Comparison of ENCODE assay signal across 15 cellular contexts in genomic region chr10:69497611-69498390, GRCh38. TPM values are rescaled to one million over a fixed set of nuclear protein-coding genes. Genes with fewer than 3 reads are reported as not detected.
A peak's percentile ranks its signal among the peaks of the same experiment; 100 is the strongest.
DNase-seq lines count a peak whose midpoint lies in the region; ATAC-seq, FAIRE-seq and TF ChIP-seq lines count a peak whose summit lies in the region.
"Had no signal": no experiment of that assay in that cellular context is flagged by ENCODE, and none has a peak within 500 bp of the region (broad histone marks: within the 10 kb centered on the region; RNA-seq: fewer than 3 reads in every experiment).

No MANE protein-coding gene starts in this region.

- H3K9me1 ChIP-seq in endothelial cell of umbilical vein (replicated peaks; ENCODE audit: control insufficient read depth, extremely low read depth, insufficient read depth, low read length), result no peaks in the 10 kb centered on the region

- peak; percentile 70 for FAIRE-seq in endothelial cell of umbilical vein (lab: Jason Lieb, UNC)

- no peak for TF ChIP-seq POLR2A in endothelial cell of umbilical vein (IDR thresholded peaks at IDR 0.05; ENCODE audit: low read depth, low read length)
- no peak for TF ChIP-seq POLR2A in prostate gland (IDR thresholded peaks at IDR 0.05)

- intact Hi-C loops in CD4-positive, alpha-beta T cell (cut with DNase I, micrococcal nuclease), result no loop called here
- intact Hi-C loops in endothelial cell of umbilical vein (cut with micrococcal nuclease), result loop anchor here (2.0 kb wide), 2 partner anchors 17 to 47 kb away; partner anchors contain the start of gene TSPAN15
- intact Hi-C loops in psoas muscle (cut with DNase I), result loop anchor here in 1 of 2 donors (5.0 kb wide), 2 partner anchors 40 to 60 kb away; no protein-coding TSS in a partner anchor
- intact Hi-C loops in prostate gland (cut with DNase I), result no loop called here

- H3K4me1 Mint-ChIP-seq in CD4-positive, alpha-beta T cell (ENCODE audit: low read depth), result no peaks in the 10 kb centered on the region

- no peaks in the 10 kb centered on the region for H3K27me3 ChIP-seq in CD4-positive, alpha-beta T cell (ENCODE audit: control insufficient read depth, insufficient read depth, low read length)
- no peaks in the 10 kb centered on the region for H3K27me3 ChIP-seq in endothelial cell of umbilical vein (ENCODE audit: control insufficient read depth in 2 of 2, insufficient read depth in 2 of 2, low read length in 2 of 2)
- H3K27me3 ChIP-seq in psoas muscle (ENCODE audit: insufficient read depth in 3 of 3, low read length in 2 of 3), result no peaks in the 10 kb centered on the region
- H3K27me3 ChIP-seq in prostate gland (replicated peaks; ENCODE audit: insufficient read depth), result no peaks in the 10 kb centered on the region
- H3K27me3 ChIP-seq: neutrophil, SJCRH30 had no signal

- DNase-seq in CD4-positive, alpha-beta T cell, result peak in 2 of 10 experiments; percentile 11 to 27
- DNase-seq in T-helper 22 cell (ENCODE audit: low read depth), result peak; percentile 26
- peak; percentile 60 for DNase-seq in endothelial cell of umbilical vein (ENCODE audit: low read depth, low spot score)
- no peak for DNase-seq in psoas muscle
- no peak for DNase-seq in prostate gland (ENCODE audit: low spot score)
- DNase-seq in hepatic stellate cell (ENCODE audit: low spot score), result no peak
- no peak for DNase-seq in stimulated activated CD4-positive, alpha-beta T cell treated with anti-CD3 and anti-CD28 coated beads, Interleukin-15, amount 100 ng/mL, for 24 hours
- DNase-seq: H7, NCI-H1417 treated with DMSO at 0.1 percent for 48 hours, NCI-H226, SJCRH30 had no signal

- H3K27me3 Mint-ChIP-seq in CD4-positive, alpha-beta T cell, result no peaks in the 10 kb centered on the region

- TF ChIP-seq CTCF in CD4-positive, alpha-beta T cell (IDR thresholded peaks at IDR 0.05), result no peak
- TF ChIP-seq CTCF in endothelial cell of umbilical vein (IDR thresholded peaks at IDR 0.05; ENCODE audit: extremely low read depth in 1 of 2, insufficient read depth in 1 of 2, low read depth in 1 of 2, low read length in 2 of 2) (no peak), psoas muscle (IDR thresholded peaks at IDR 0.05) (no peak), prostate gland (IDR thresholded peaks at IDR 0.05) (no peak)

- H3K9ac ChIP-seq in endothelial cell of umbilical vein (replicated peaks; ENCODE audit: extremely low read depth, insufficient read depth, low read length), result no peak overlapping the region

- POLR2A ChIA-PET in CD4-positive, alpha-beta T cell (lab: Charles Lee), result no interaction called here
- POLR2A ChIA-PET in endothelial cell of umbilical vein (lab: Charles Lee), result interaction anchor here (0.7 kb wide), 1 partner anchor 48 kb away, joined by 3 read pairs; no protein-coding TSS in a partner anchor

- H3K79me2 ChIP-seq in endothelial cell of umbilical vein (ENCODE audit: control insufficient read depth, insufficient read depth, low read length), result no peaks in the 10 kb centered on the region

- H3K4me2 ChIP-seq in endothelial cell of umbilical vein (ENCODE audit: insufficient read depth, low read length), result no peak overlapping the region
- H3K4me2 ChIP-seq: smooth muscle cell had no signal

- H4K20me1 ChIP-seq in endothelial cell of umbilical vein (replicated peaks; ENCODE audit: control insufficient read depth, extremely low read depth, insufficient read depth, low read length), result no peaks in the 10 kb centered on the region

- no peaks in the 10 kb centered on the region for H3K9me3 Mint-ChIP-seq in CD4-positive, alpha-beta T cell
- H3K9me3 Mint-ChIP-seq: activated naive CD4-positive, alpha-beta T cell treated with anti-CD3 and anti-CD28 coated beads, Interleukin-2, amount 50 U/mL, for 72 hours had no signal

- no TSS peak for BruUV-seq in endothelial cell of umbilical vein (replicated peaks; lab: Mats Ljungman, UMichigan)

- H3K9me3 ChIP-seq in CD4-positive, alpha-beta T cell (ENCODE audit: control insufficient read depth, low read length), result no peaks in the 10 kb centered on the region
- no peaks in the 10 kb centered on the region for H3K9me3 ChIP-seq in endothelial cell of umbilical vein (replicated peaks; ENCODE audit: control insufficient read depth, insufficient read depth, low read length)
- no peaks in the 10 kb centered on the region for H3K9me3 ChIP-seq in psoas muscle
- H3K9me3 ChIP-seq in prostate gland, result no peaks in the 10 kb centered on the region
- H3K9me3 ChIP-seq: neutrophil, SJCRH30 had no signal

- H3K27ac ChIP-seq in CD4-positive, alpha-beta T cell (ENCODE audit: low read depth, low read length), result no peak overlapping the region
- peak overlapping the region; percentile 4 for H3K27ac ChIP-seq in endothelial cell of umbilical vein (ENCODE audit: insufficient read depth, low read depth, low read length)
- H3K27ac ChIP-seq in psoas muscle, result peak overlapping the region; percentile 90
- peak overlapping the region in 1 of 2 donors; percentile 14 for H3K27ac ChIP-seq in prostate gland
- H3K27ac ChIP-seq: neutrophil, SJCRH30 had no signal

- no peak overlapping the region for H2AFZ ChIP-seq in endothelial cell of umbilical vein (ENCODE audit: low read depth, low read length)

- no peak overlapping the region for H3K27ac Mint-ChIP-seq in CD4-positive, alpha-beta T cell

- H3K4me3 Mint-ChIP-seq in CD4-positive, alpha-beta T cell, result no peak overlapping the region

- no peaks in the 10 kb centered on the region for H3K36me3 Mint-ChIP-seq in CD4-positive, alpha-beta T cell (ENCODE audit: low read depth)
- H3K36me3 Mint-ChIP-seq: activated naive CD4-positive, alpha-beta T cell treated with anti-CD3 and anti-CD28 coated beads, Interleukin-2, amount 50 U/mL, for 72 hours had no signal

- no peak overlapping the region for H3K4me3 ChIP-seq in endothelial cell of umbilical vein (replicated peaks in 1 of 3; ENCODE audit: insufficient read depth in 1 of 3, low read depth in 1 of 3, low read length in 3 of 3)
- no peak overlapping the region for H3K4me3 ChIP-seq in psoas muscle
- no peak overlapping the region for H3K4me3 ChIP-seq in prostate gland
- H3K4me3 ChIP-seq: SJCRH30, smooth muscle cell had no signal

- peak; percentile 49 for ATAC-seq in CD4-positive, alpha-beta T cell (ENCODE audit: poor library complexity)
- no peak for ATAC-seq in psoas muscle
- ATAC-seq in GM19035 (IDR thresholded peaks at IDR 0.05; ENCODE audit: unreplicated experiment), result no peak
- ATAC-seq: activated naive CD4-positive, alpha-beta T cell treated with anti-CD3 and anti-CD28 coated beads, Interleukin-2, amount 50 U/mL, for 72 hours had no signal

- CTCF ChIA-PET in CD4-positive, alpha-beta T cell (lab: Charles Lee), result no interaction called here
- CTCF ChIA-PET in endothelial cell of umbilical vein (lab: Charles Lee), result interaction anchor here (0.7 to 3.6 kb wide), 12 partner anchors 13 to 90 kb away, joined by 3 to 14 read pairs (median 4); partner anchors contain the start of gene TSPAN15

- dilution Hi-C loops in endothelial cell of umbilical vein (cut with MboI; ENCODE audit: extremely low pct_ligation_motif_present, low sequenced_read_pairs), result loop anchor here (5.0 kb wide), 1 partner anchor 46 kb away; the partner anchor contains the start of gene TSPAN15

- H3K4me1 ChIP-seq in endothelial cell of umbilical vein (ENCODE audit: control insufficient read depth, extremely low read depth, insufficient read depth, low read length), result peaks cover 12% of the 10 kb centered on the region
- peaks cover 49% of the 10 kb centered on the region for H3K4me1 ChIP-seq in psoas muscle
- no peaks in the 10 kb centered on the region for H3K4me1 ChIP-seq in prostate gland (replicated peaks)

- 62 to 75% (median 70%) methylated on average over 11 of the region's 11 CpGs for WGBS in psoas muscle, 3 donors
- 72% methylated on average over 11 of the region's 11 CpGs for WGBS in prostate gland

- H3K36me3 ChIP-seq in endothelial cell of umbilical vein (ENCODE audit: control insufficient read depth in 2 of 2, extremely low read depth in 1 of 2, insufficient read depth in 2 of 2, low read length in 2 of 2) (peaks cover 0 to 5% of the 10 kb centered on the region in 2 experiments), psoas muscle (ENCODE audit: insufficient read depth in 1 of 2, low read depth in 1 of 2) (peaks cover 0 to 10% of the 10 kb centered on the region in 2 donors), prostate gland (no peaks in the 10 kb centered on the region)
- H3K36me3 ChIP-seq: neutrophil, SJCRH30 had no signal

TF ChIP-seq in endothelial cell of umbilical vein, 7 proteins besides CTCF, POLR2A, EP300 and RAD21:
- TF ChIP-seq JUN (IDR thresholded peaks at IDR 0.05; ENCODE audit: borderline replicate concordance, insufficient read depth, insufficient read length, low read depth), result no peak
- TF ChIP-seq MAX (IDR thresholded peaks at IDR 0.05; ENCODE audit: insufficient read depth, insufficient read length), result no peak
- TF ChIP-seq FOS (IDR thresholded peaks at IDR 0.05; ENCODE audit: borderline replicate concordance, insufficient read depth, low read length), result no peak
- TF ChIP-seq POLR2AphosphoS5 (IDR thresholded peaks at IDR 0.05; ENCODE audit: insufficient read depth, low read depth, low read length), result no peak
- no peak for TF ChIP-seq MYC (IDR thresholded peaks at IDR 0.05; ENCODE audit: low read depth, low read length)
- TF ChIP-seq GATA2 (IDR thresholded peaks at IDR 0.05; ENCODE audit: insufficient read depth, insufficient read length, low read depth, low read length), result no peak
- TF ChIP-seq EZH2 (IDR thresholded peaks at IDR 0.05; ENCODE audit: borderline replicate concordance, low read depth, low read length, severe bottlenecking), result no peak

RNA-seq across cellular contexts. Expression of gene TSPAN15, which starts 46.5 kb away (rescaled TPM):
- total RNA-seq in CD4-positive, alpha-beta T cell, result 1 to 10 TPM; 2.2 to 2.5 TPM
- 78.4 and 100 TPM in 2 replicates for total RNA-seq in endothelial cell of umbilical vein
- polyA plus RNA-seq in endothelial cell of umbilical vein, result 166 and 189 TPM in 2 replicates
- polyA plus RNA-seq in endothelial cell of umbilical vein (2011; cell fraction: cytosol; rRNA removed), result 105 and 118 TPM in 2 replicates
- 69.7 and 75.3 TPM in 2 replicates for polyA plus RNA-seq in endothelial cell of umbilical vein (2011; cell fraction: nucleus; rRNA removed)
- 50.5 and 94.9 TPM in 2 replicates for polyA plus RNA-seq in endothelial cell of umbilical vein (2012)
- polyA minus RNA-seq in endothelial cell of umbilical vein, result 120 and 174 TPM in 2 replicates
- polyA minus RNA-seq in endothelial cell of umbilical vein (2011; cell fraction: cytosol; rRNA and poly(A)+ RNA removed), result 10.7 TPM
- polyA minus RNA-seq in endothelial cell of umbilical vein (2011; cell fraction: nucleus; rRNA and poly(A)+ RNA removed), result 50.8 and 57.3 TPM in 2 replicates
- 10 to 100 TPM in 1 of 4 donors, 1 to 10 TPM in 3; 6.3 to 35.0 (median 8.6) TPM for total RNA-seq in psoas muscle
- polyA plus RNA-seq in psoas muscle, result 10 to 100 TPM; 10.7 to 11.7 (median 11.6) TPM
- total RNA-seq in prostate gland, result 10 to 100 TPM; 78.8 to 85.3 TPM

Comparison
In these comparisons a context has a peak if more than half of its experiments do, and no peak if none do; other contexts are left out.
1. DNase-seq: peak in T-helper 22 cell (single experiment) and endothelial cell of umbilical vein (single experiment); none in psoas muscle (0 of 2), prostate gland (single experiment), hepatic stellate cell (single experiment) and stimulated activated CD4-positive, alpha-beta T cell treated with anti-CD3 and anti-CD28 coated beads, Interleukin-15, amount 100 ng/mL, for 24 hours (single experiment).